In genomic region chr18:35524236-35524635, GRCh38 we compare ENCODE assay signal across 14 cellular contexts. TPM values are rescaled to one million over a fixed set of nuclear protein-coding genes. Genes with fewer than 3 reads are reported as not detected.
DNase-seq lines count a peak whose midpoint lies in the region; ATAC-seq, FAIRE-seq and TF ChIP-seq lines count a peak whose summit lies in the region.
"Had no signal": no experiment of that assay in that cellular context is flagged by ENCODE, and none has a peak within 500 bp of the region (broad histone marks: within the 10 kb centered on the region; RNA-seq: fewer than 3 reads in every experiment).

No MANE protein-coding gene starts in this region.

- H3K4me1 ChIP-seq in liver (ENCODE audit: control insufficient read depth in 4 of 4, insufficient read depth in 4 of 4, low read length in 3 of 4) (peaks cover 2 to 23% (median 5%) of the 10 kb centered on the region in 4 donors), HepG2 (ENCODE audit: insufficient read depth, low read length) (peaks cover 43% of the 10 kb centered on the region), heart left ventricle (peaks cover 0 to 50% (median 19%) of the 10 kb centered on the region in 12 donors), neuron (ENCODE audit: insufficient read depth, low read length) (peaks cover 12% of the 10 kb centered on the region)

- no peak for TF ChIP-seq EP300 in HepG2 (IDR thresholded peaks at IDR 0.05; ENCODE audit: low read depth in 2 of 2, low read length in 2 of 2)
- no peak for TF ChIP-seq EP300 in HepG2 (CRISPR knock-in tag; IDR thresholded peaks at IDR 0.05; ENCODE audit: borderline replicate concordance)

- in situ Hi-C loops in HepG2 (cut with HindIII; ENCODE audit: extremely low pct_ligation_motif_present, low pct_unique_long_range_greater_than_20kb) = no loop called here

- ATAC-seq in HepG2 = no peak
- ATAC-seq in heart left ventricle = peak in 3 of 4 donors; percentile 32 to 63 (median 32)
- no peak for ATAC-seq in HG02678 (IDR thresholded peaks at IDR 0.05; ENCODE audit: unreplicated experiment)
- no peak for ATAC-seq in GM18502 (IDR thresholded peaks at IDR 0.05; ENCODE audit: poor library complexity, unreplicated experiment)
- ATAC-seq: natural killer cell treated with Interleukin-12 subunit alpha and Interleukin-12 subunit beta and Interleukin-15 and Interleukin-18, amount 100 ng/mL, for 72 hours; T-helper 17 cell had no signal

- no peak overlapping the region for H3K4me3 ChIP-seq in liver (ENCODE audit: low read depth in 1 of 3, low read length in 3 of 3)
- H3K4me3 ChIP-seq in HepG2 (replicated peaks in 1 of 3; ENCODE audit: insufficient read depth in 1 of 3, low read depth in 2 of 3, low read length in 3 of 3) = no peak overlapping the region
- no peak overlapping the region for H3K4me3 ChIP-seq in heart left ventricle
- H3K4me3 ChIP-seq in neuron (ENCODE audit: low read length) = no peak overlapping the region
- H3K4me3 ChIP-seq: thoracic aorta had no signal

- H2AFZ ChIP-seq in HepG2 (ENCODE audit: low read length) (no peak overlapping the region), neuron (ENCODE audit: low read depth, low read length) (peak overlapping the region; percentile 48)

- H3K9me3 ChIP-seq in liver (ENCODE audit: control insufficient read depth in 4 of 4, low read length in 3 of 4) (no peaks in the 10 kb centered on the region), HepG2 (ENCODE audit: low read length) (no peaks in the 10 kb centered on the region), heart left ventricle (no peaks in the 10 kb centered on the region), neuron (ENCODE audit: low read length) (no peaks in the 10 kb centered on the region)
- H3K9me3 ChIP-seq: thoracic aorta had no signal

- H3K36me3 ChIP-seq in liver (ENCODE audit: control insufficient read depth in 4 of 4, insufficient read depth in 3 of 4, low read depth in 1 of 4, low read length in 3 of 4) (no peaks in the 10 kb centered on the region), HepG2 (replicated peaks in 1 of 2; ENCODE audit: control insufficient read depth in 1 of 2, insufficient read depth in 2 of 2, low read length in 2 of 2) (no peaks in the 10 kb centered on the region), heart left ventricle (no peaks in the 10 kb centered on the region), neuron (ENCODE audit: insufficient read depth, low read length) (no peaks in the 10 kb centered on the region)
- H3K36me3 ChIP-seq: thoracic aorta had no signal

- TF ChIP-seq POLR2A in HepG2 (IDR thresholded peaks at IDR 0.05; ENCODE audit: insufficient read depth in 1 of 2, low read depth in 2 of 2, low read length in 2 of 2) (no peak), heart left ventricle (IDR thresholded peaks at IDR 0.05) (no peak)

- H3K27me3 ChIP-seq in liver (ENCODE audit: control insufficient read depth in 4 of 4, insufficient read depth in 4 of 4, low read length in 3 of 4) (no peaks in the 10 kb centered on the region), HepG2 (ENCODE audit: control insufficient read depth in 1 of 2, insufficient read depth in 2 of 2, low read length in 2 of 2) (no peaks in the 10 kb centered on the region), heart left ventricle (no peaks in the 10 kb centered on the region), neuron (ENCODE audit: insufficient read depth, low read length) (no peaks in the 10 kb centered on the region)

- TF ChIP-seq RAD21 in liver (IDR thresholded peaks at IDR 0.05) = no peak
- no peak for TF ChIP-seq RAD21 in HepG2 (CRISPR knock-in tag; IDR thresholded peaks at IDR 0.05)

- FAIRE-seq in HepG2 (lab: Jason Lieb, UNC) = no peak

- H3K4me2 ChIP-seq in HepG2 (ENCODE audit: low read depth, low read length) = no peak overlapping the region

- H3K27ac ChIP-seq in liver (ENCODE audit: low read depth in 1 of 2, low read length in 2 of 2) (no peak overlapping the region), HepG2 (ENCODE audit: extremely low read length, insufficient read depth, low read length) (no peak overlapping the region), heart left ventricle (peak overlapping the region in 3 of 12 donors; percentile 12 to 69 (median 59))
- H3K27ac ChIP-seq: thoracic aorta had no signal

- intact Hi-C loops in HepG2 (cut with micrococcal nuclease; ENCODE audit: unreplicated experiment) = no loop called here
- intact Hi-C loops in heart left ventricle (cut with DNase I) = no loop called here

- H3K9ac ChIP-seq in liver (ENCODE audit: low read depth in 1 of 2, low read length in 2 of 2) = no peak overlapping the region
- no peak overlapping the region for H3K9ac ChIP-seq in HepG2 (ENCODE audit: insufficient read depth, low read depth, low read length)

- no peaks in the 10 kb centered on the region for H4K20me1 ChIP-seq in HepG2 (ENCODE audit: insufficient read depth, low read length)

- TF ChIP-seq CTCF in liver (IDR thresholded peaks at IDR 0.05; ENCODE audit: low read depth, low read length, missing input control) (no peak), HepG2 (CRISPR knock-in tag; IDR thresholded peaks at IDR 0.05) (no peak), heart left ventricle (IDR thresholded peaks at IDR 0.05) (no peak)

- POLR2A ChIA-PET in HepG2 (lab: Yijun Ruan, JAX) = no interaction called here

- BruUV-seq in HepG2 (replicated peaks; lab: Mats Ljungman, UMichigan) = no TSS peak

- H3K79me2 ChIP-seq in HepG2 (ENCODE audit: insufficient read depth, low read length) = no peaks in the 10 kb centered on the region

- no peak for DNase-seq in HepG2 (ENCODE audit: low spot score)
- DNase-seq in heart left ventricle = peak in 2 of 5 donors; percentile 31 to 60
- DNase-seq in activated T-cell treated with anti-CD3 and anti-CD28 coated beads, Interleukin-2, amount 50 U/mL, for 1 hour = no peak
- DNase-seq in A172 (ENCODE audit: low spot score) = no peak
- DNase-seq: activated CD4-positive, alpha-beta T cell treated with anti-CD3 and anti-CD28 coated beads, Interleukin-2, amount 50 U/mL, for 1 hour; Calu3; islet precursor cell; T-helper 17 cell had no signal

- 79% methylated on average over 5 of the region's 5 CpGs for WGBS in liver
- 73% methylated on average over 5 of the region's 5 CpGs for WGBS in HepG2 (ENCODE audit: low lambda C conversion rate)
- whole genome bisulfite sequencing in heart left ventricle, 4 donors = 72 to 80% (median 76%) methylated on average over 5 of the region's 5 CpGs

- CTCF ChIA-PET in HepG2 (lab: Yijun Ruan, JAX; ENCODE audit: low intra/inter-chr PET ratio, low total read pairs) = no interaction called here

RNA-seq across cellular contexts. Expression of gene INO80C, which starts 26.5 kb away (rescaled TPM):
- total RNA-seq in liver = 10 to 100 TPM in 1 of 2 donors, 1 to 10 TPM in 1; 4.6 to 10.4 TPM
- 10 to 100 TPM; 10.6 to 13.4 TPM for polyA plus RNA-seq in liver
- total RNA-seq in HepG2 (2016; rRNA removed; fragmentation: Illumina TruSeq; extraction: Trizol) = 8.2 and 10.8 TPM in 2 replicates
- total RNA-seq in HepG2 (2016; cell fraction: cytosol; rRNA removed; fragmentation: Illumina TruSeq; extraction: Trizol; ENCODE audit: low read depth) = 5.2 and 7.5 TPM in 2 replicates
- 6.6 and 9.8 TPM in 2 replicates for total RNA-seq in HepG2 (2016; cell fraction: insoluble cytoplasmic fraction; rRNA removed; fragmentation: Illumina TruSeq; extraction: Trizol)
- total RNA-seq in HepG2 (2016; cell fraction: membrane; rRNA removed; fragmentation: Illumina TruSeq; extraction: Trizol) = 4.8 and 6.6 TPM in 2 replicates
- 11.1 and 13.4 TPM in 2 replicates for total RNA-seq in HepG2 (2016; cell fraction: nucleus; rRNA removed; fragmentation: Illumina TruSeq; extraction: Trizol)
- 15.4 and 20.5 TPM in 2 replicates for polyA plus RNA-seq in HepG2 (2011; rRNA removed)
- polyA plus RNA-seq in HepG2 (2011; cell fraction: cytosol; rRNA removed) = 17.9 and 18.5 TPM in 2 replicates
- polyA plus RNA-seq in HepG2 (2011; cell fraction: nucleus; rRNA removed) = 14.5 and 18.5 TPM in 2 replicates
- polyA plus RNA-seq in HepG2 (2012) = 17.4 and 24.1 TPM in 2 replicates
- polyA plus RNA-seq in HepG2 (2016; cell fraction: cytosol; fragmentation: Illumina TruSeq; extraction: Trizol; ENCODE audit: low read depth) = 8.6 and 12.5 TPM in 2 replicates
- polyA plus RNA-seq in HepG2 (2016; cell fraction: insoluble cytoplasmic fraction; fragmentation: Illumina TruSeq; extraction: Trizol; ENCODE audit: low read depth) = 40.1 and 41.8 TPM in 2 replicates
- 13.6 and 13.7 TPM in 2 replicates for polyA plus RNA-seq in HepG2 (2016; cell fraction: membrane; fragmentation: Illumina TruSeq; extraction: Trizol; ENCODE audit: low read depth)
- 27.3 and 33.7 TPM in 2 replicates for polyA plus RNA-seq in HepG2 (2016; cell fraction: nucleus; fragmentation: Illumina TruSeq; extraction: Trizol; ENCODE audit: insufficient read depth, low read depth)
- polyA minus RNA-seq in HepG2 (2011; rRNA and poly(A)+ RNA removed; ENCODE audit: low replicate concordance) = 9.7 and 18.8 TPM in 2 replicates
- 6.5 TPM in 2 replicates for polyA minus RNA-seq in HepG2 (2011; cell fraction: cytosol; rRNA and poly(A)+ RNA removed)
- 19.0 and 30.3 TPM in 2 replicates for polyA minus RNA-seq in HepG2 (2011; cell fraction: nucleus; rRNA and poly(A)+ RNA removed)
- 10 to 100 TPM in 7 of 9 donors, 1 to 10 TPM in 2; 5.6 to 29.0 (median 22.3) TPM for total RNA-seq in heart left ventricle
- polyA plus RNA-seq in heart left ventricle = 10 to 100 TPM; 24.7 to 25.2 TPM
- 3.5 and 9.6 TPM in 2 replicates for total RNA-seq in A172 (2014; rRNA removed; shearing (Covaris generic))

RNA-seq across cellular contexts. Expression of gene GALNT1, which starts 57.3 kb away (rescaled TPM):
- total RNA-seq in liver (10 to 100 TPM; 28.2 to 42.2 TPM), HepG2 (2016; rRNA removed; fragmentation: Illumina TruSeq; extraction: Trizol) (100 and 101 TPM in 2 replicates), heart left ventricle (10 to 100 TPM; 26.9 to 69.0 (median 43.0) TPM)
- polyA plus RNA-seq in liver (10 to 100 TPM; 13.9 to 24.8 TPM), HepG2 (2011; rRNA removed) (29.5 and 41.1 TPM in 2 replicates), heart left ventricle (10 to 100 TPM in 1 of 2 donors, 1 to 10 TPM in 1; 9.6 to 37.7 TPM)
- 24.4 and 25.0 TPM in 2 replicates for total RNA-seq in HepG2 (2016; cell fraction: cytosol; rRNA removed; fragmentation: Illumina TruSeq; extraction: Trizol; ENCODE audit: low read depth)
- 97.8 and 106 TPM in 2 replicates for total RNA-seq in HepG2 (2016; cell fraction: insoluble cytoplasmic fraction; rRNA removed; fragmentation: Illumina TruSeq; extraction: Trizol)
- total RNA-seq in HepG2 (2016; cell fraction: membrane; rRNA removed; fragmentation: Illumina TruSeq; extraction: Trizol) = 103 and 117 TPM in 2 replicates
- total RNA-seq in HepG2 (2016; cell fraction: nucleus; rRNA removed; fragmentation: Illumina TruSeq; extraction: Trizol) = 57.3 and 63.3 TPM in 2 replicates
- 16.2 and 27.6 TPM in 2 replicates for polyA plus RNA-seq in HepG2 (2011; cell fraction: cytosol; rRNA removed)
- 5.3 and 6.6 TPM in 2 replicates for polyA plus RNA-seq in HepG2 (2011; cell fraction: nucleus; rRNA removed)
- polyA plus RNA-seq in HepG2 (2012) = 30.9 and 42.2 TPM in 2 replicates
- 23.9 and 26.1 TPM in 2 replicates for polyA plus RNA-seq in HepG2 (2016; cell fraction: cytosol; fragmentation: Illumina TruSeq; extraction: Trizol; ENCODE audit: low read depth)
- 75.7 and 83.7 TPM in 2 replicates for polyA plus RNA-seq in HepG2 (2016; cell fraction: insoluble cytoplasmic fraction; fragmentation: Illumina TruSeq; extraction: Trizol; ENCODE audit: low read depth)
- polyA plus RNA-seq in HepG2 (2016; cell fraction: membrane; fragmentation: Illumina TruSeq; extraction: Trizol; ENCODE audit: low read depth) = 57.2 and 64.0 TPM in 2 replicates
- 52.0 and 52.9 TPM in 2 replicates for polyA plus RNA-seq in HepG2 (2016; cell fraction: nucleus; fragmentation: Illumina TruSeq; extraction: Trizol; ENCODE audit: insufficient read depth, low read depth)
- polyA minus RNA-seq in HepG2 (2011; rRNA and poly(A)+ RNA removed; ENCODE audit: low replicate concordance) = 26.4 and 26.8 TPM in 2 replicates
- 38.5 and 40.9 TPM in 2 replicates for polyA minus RNA-seq in HepG2 (2011; cell fraction: cytosol; rRNA and poly(A)+ RNA removed)
- 29.9 and 36.9 TPM in 2 replicates for polyA minus RNA-seq in HepG2 (2011; cell fraction: nucleus; rRNA and poly(A)+ RNA removed)
- 144 TPM in 2 replicates for total RNA-seq in A172 (2014; rRNA removed; shearing (Covaris generic))

Comparison
In these comparisons a context has a peak if more than half of its experiments do, and no peak if none do; other contexts are left out.
1. ATAC-seq: peak in heart left ventricle (3 of 4); none in HepG2 (single experiment), HG02678 (single experiment) and GM18502 (single experiment).